ENCODE assay signal across 8 cellular contexts in genomic region chr1:184982002-184982954, GRCh38. TPM values are rescaled to one million over a fixed set of nuclear protein-coding genes. Genes with fewer than 3 reads are reported as not detected.
DNase-seq lines count a peak whose midpoint lies in the region; ATAC-seq and TF ChIP-seq lines count a peak whose summit lies in the region.

No MANE protein-coding gene starts in this region.

- no peak overlapping the region for H2BK15ac ChIP-seq in neuronal stem cell (ENCODE audit: low read length)

- H3K27ac ChIP-seq in DOHH2 (ENCODE audit: low read depth, low read length) (no peak overlapping the region), Panc1 (ENCODE audit: low read length) (no peak overlapping the region), neuronal stem cell (replicated peaks; ENCODE audit: low read length) (no peak overlapping the region), substantia nigra (ENCODE audit: low read depth, low read length, poor library complexity, severe bottlenecking) (no peak overlapping the region)

- intact Hi-C loops in Panc1 (cut with micrococcal nuclease; ENCODE audit: unreplicated experiment), result loop anchor here (1.0 to 10.0 kb wide), 2 partner anchors 177 to 703 kb away; no protein-coding TSS in a partner anchor

- no peaks in the 10 kb centered on the region for H3K36me3 ChIP-seq in DOHH2 (ENCODE audit: control insufficient read depth, low read length)
- H3K36me3 ChIP-seq in Panc1 (ENCODE audit: control insufficient read depth, insufficient read depth, low read length), result no peaks in the 10 kb centered on the region
- H3K36me3 ChIP-seq in neuronal stem cell (replicated peaks in 1 of 2; ENCODE audit: control insufficient read depth in 2 of 2, insufficient read depth in 2 of 2, low read length in 2 of 2), result no peaks in the 10 kb centered on the region

- no peak overlapping the region for H2AK5ac ChIP-seq in neuronal stem cell (ENCODE audit: low read depth, low read length)

- no peaks in the 10 kb centered on the region for H4K20me1 ChIP-seq in DOHH2 (ENCODE audit: control insufficient read depth, insufficient read depth, low read depth, low read length)

- no peak overlapping the region for H2BK12ac ChIP-seq in neuronal stem cell (ENCODE audit: low read length)

- no peak overlapping the region for H2BK120ac ChIP-seq in neuronal stem cell (ENCODE audit: low read depth, low read length)

- no peak overlapping the region for H4K91ac ChIP-seq in neuronal stem cell (ENCODE audit: low read depth, low read length, poor library complexity)

- no peak overlapping the region for H3K14ac ChIP-seq in neuronal stem cell (ENCODE audit: low read length)

- BruUV-seq in Panc1 (replicated peaks; lab: Mats Ljungman, UMichigan), result no TSS peak

- H4K8ac ChIP-seq in neuronal stem cell (ENCODE audit: low read depth, low read length), result no peak overlapping the region

- no peak overlapping the region for H2BK5ac ChIP-seq in neuronal stem cell (ENCODE audit: low read length)

- in situ Hi-C loops in Panc1 (cut with HindIII; ENCODE audit: low pct_unique_long_range_greater_than_20kb, low sequenced_read_pairs), result no loop called here

- ATAC-seq in GM21717 (IDR thresholded peaks at IDR 0.05; ENCODE audit: unreplicated experiment), result peak; percentile 97
- ATAC-seq in Panc1, result peak; percentile 97

- H3K4me1 ChIP-seq in DOHH2 (ENCODE audit: control insufficient read depth, low read length), result peaks cover 7% of the 10 kb centered on the region
- no peaks in the 10 kb centered on the region for H3K4me1 ChIP-seq in Panc1 (ENCODE audit: control insufficient read depth, insufficient read depth, low read length)
- peaks cover 0 to 2% of the 10 kb centered on the region in 2 donors for H3K4me1 ChIP-seq in neuronal stem cell (ENCODE audit: control insufficient read depth in 2 of 2, insufficient read depth in 1 of 2, low read depth in 1 of 2, low read length in 2 of 2)

- POLR2A ChIA-PET in Panc1 (lab: Charles Lee), result interaction anchor here (0.6 kb wide), 2 partner anchors 10 to 325 kb away, joined by 3 to 6 read pairs; no protein-coding TSS in a partner anchor

- H3K4ac ChIP-seq in neuronal stem cell (ENCODE audit: low read length), result no peak overlapping the region

- H3K4me2 ChIP-seq in DOHH2 (ENCODE audit: low read length) (peak overlapping the region; percentile 53), neuronal stem cell (ENCODE audit: insufficient read depth, low read length, poor library complexity, severe bottlenecking) (no peak overlapping the region)

- H3K23ac ChIP-seq in neuronal stem cell (ENCODE audit: low read depth, low read length, poor library complexity), result no peak overlapping the region

- TF ChIP-seq CTCF in DOHH2 (IDR thresholded peaks at IDR 0.05; ENCODE audit: low read depth, low read length, poor library complexity, severe bottlenecking) (peak; percentile 93), Panc1 (IDR thresholded peaks at IDR 0.05) (peak; percentile 91)

- H3K27me3 ChIP-seq in DOHH2 (ENCODE audit: control insufficient read depth, low read length), result peaks cover 16% of the 10 kb centered on the region
- H3K27me3 ChIP-seq in Panc1 (ENCODE audit: control insufficient read depth, insufficient read depth, low read length), result peaks cover 13% of the 10 kb centered on the region
- peaks cover 0 to 7% (median 0%) of the 10 kb centered on the region in 3 experiments for H3K27me3 ChIP-seq in neuronal stem cell (ENCODE audit: control insufficient read depth in 3 of 3, insufficient read depth in 3 of 3, low read depth in 1 of 3, low read length in 3 of 3)

- DNase-seq in Jurkat, Clone E6-1 (ENCODE audit: low read depth, low spot score), result peak; percentile 33
- peak; percentile 59 for DNase-seq in Panc1 (ENCODE audit: low read depth, low spot score)
- DNase-seq in activated T-cell treated with anti-CD3 and anti-CD28 coated beads for 48 hours (ENCODE audit: low read depth), result peak; percentile 66
- peak; percentile 70 for DNase-seq in fibroblast of gingiva (ENCODE audit: low read depth)
- DNase-seq in neuronal stem cell (ENCODE audit: low spot score), result peak; percentile 21
- peak in 34 of 49 donors; percentile 5 to 63 (median 34) for DNase-seq in substantia nigra (lab: John Stamatoyannopoulos, UW)

- H3F3A ChIP-seq in DOHH2 (ENCODE audit: control insufficient read depth, insufficient read depth), result no peaks in the 10 kb centered on the region

- no peak overlapping the region for H3K9ac ChIP-seq in neuronal stem cell (ENCODE audit: low read depth, low read length, poor library complexity)

- H3K9me2 ChIP-seq in DOHH2 (replicated peaks; ENCODE audit: control insufficient read depth, low read length), result no peaks in the 10 kb centered on the region

- H3K9me3 ChIP-seq in DOHH2 (ENCODE audit: control insufficient read depth, insufficient read depth, low read length), result no peaks in the 10 kb centered on the region
- no peaks in the 10 kb centered on the region for H3K9me3 ChIP-seq in Panc1 (ENCODE audit: control insufficient read depth, insufficient read depth, low read depth, low read length)
- no peaks in the 10 kb centered on the region for H3K9me3 ChIP-seq in neuronal stem cell (replicated peaks in 1 of 2; ENCODE audit: control insufficient read depth in 2 of 2, insufficient read depth in 1 of 2, low read depth in 1 of 2, low read length in 2 of 2)

- WGBS in neuronal stem cell (ENCODE audit: extremely low coverage in 2 of 2, insufficient read length in 2 of 2, insufficient replicate concordance in 1 of 2), 2 donors, result no CpG with 5 or more reads among the region's 14 CpGs

- no peaks in the 10 kb centered on the region for H3K79me1 ChIP-seq in neuronal stem cell (ENCODE audit: low read depth, low read length)

- no peak overlapping the region for H2AFZ ChIP-seq in neuronal stem cell (ENCODE audit: low read length)

- CTCF ChIA-PET in Panc1 (lab: Charles Lee), result interaction anchor here (0.6 to 1.5 kb wide), 2 partner anchors 177 to 595 kb away, joined by 4 to 7 read pairs; partner anchors contain the start of gene C1orf21

- H3K18ac ChIP-seq in neuronal stem cell (ENCODE audit: low read length), result no peak overlapping the region

- H3K79me2 ChIP-seq in DOHH2 (ENCODE audit: control insufficient read depth, low read length), result no peaks in the 10 kb centered on the region

- H3K4me3 ChIP-seq in DOHH2 (ENCODE audit: low read length), result peak overlapping the region; percentile 29; the same call in 1 of the 2 replicates
- no peak overlapping the region for H3K4me3 ChIP-seq in Jurkat, Clone E6-1 (ENCODE audit: low read length)
- H3K4me3 ChIP-seq in Panc1 (ENCODE audit: low read depth in 2 of 2, low read length in 2 of 2), result no peak overlapping the region
- no peak overlapping the region for H3K4me3 ChIP-seq in neuronal stem cell (ENCODE audit: low read length in 2 of 2)

RNA-seq across cellular contexts. Expression of gene NIBAN1, which starts 8.0 kb away (rescaled TPM):
- 7.2 TPM for polyA plus RNA-seq in Jurkat, Clone E6-1 (2012; ENCODE audit: insufficient read depth, insufficient read length)
- 6.7 TPM for total RNA-seq in Panc1 (2021; ENCODE audit: unreplicated experiment)
- 1.3 TPM for polyA plus RNA-seq in Panc1 (2012; ENCODE audit: insufficient read length)
- 0.14 TPM for polyA plus RNA-seq in neuronal stem cell (2013, experiment 1 of 2)
- polyA plus RNA-seq in neuronal stem cell (2013, experiment 2 of 2), result 0.14 TPM
